8 cellular contexts compared by ENCODE assay signal in the genomic region with DNA sequence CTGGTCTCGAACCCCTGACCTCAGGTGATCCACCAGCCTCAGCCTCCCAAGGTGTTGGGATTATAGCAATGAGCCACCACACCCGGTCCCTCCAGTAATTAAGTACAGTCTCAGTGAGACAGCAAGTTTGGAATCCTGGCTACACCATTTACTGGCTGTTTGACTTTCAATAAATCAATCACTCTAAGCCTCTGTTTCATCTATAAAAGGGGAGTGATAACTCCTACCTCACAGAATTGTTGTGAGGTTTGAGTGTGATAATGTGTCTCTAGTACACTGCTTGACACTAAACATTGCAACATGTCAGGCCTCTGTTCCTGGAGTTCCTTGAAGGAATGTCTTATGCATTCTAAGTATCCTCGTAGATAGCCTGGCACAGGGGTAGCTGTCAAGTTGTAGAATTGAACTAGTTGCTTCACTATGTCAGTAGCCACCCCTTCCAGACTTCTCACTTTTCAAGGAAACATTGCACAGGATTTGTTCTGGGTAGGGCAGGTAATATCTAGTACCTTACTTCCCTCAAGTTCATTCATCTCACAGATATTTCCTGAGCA. TPM values are rescaled to one million over a fixed set of nuclear protein-coding genes. Genes with fewer than 3 reads are reported as not detected.
A peak's percentile ranks its signal among the peaks of the same experiment; 100 is the strongest.
DNase-seq lines count a peak whose midpoint lies in the region; ATAC-seq and TF ChIP-seq lines count a peak whose summit lies in the region.

No MANE protein-coding gene starts in this region.

- TF ChIP-seq POLR2A in breast epithelium (IDR thresholded peaks at IDR 0.05), result no peak

- H3K4me3 ChIP-seq in AG04450 (ENCODE audit: low read depth, low read length), result peak overlapping the region; percentile 72
- H3K4me3 ChIP-seq in HUES6 (ENCODE audit: low read depth, low read length), result peak overlapping the region; percentile 64
- peak overlapping the region in 2 of 3 donors; percentile 70 to 80 for H3K4me3 ChIP-seq in breast epithelium
- H3K4me3 ChIP-seq in naive thymus-derived CD4-positive, alpha-beta T cell (ENCODE audit: low read length), result no peak overlapping the region
- no peak overlapping the region for H3K4me3 ChIP-seq in WERI-Rb-1 (ENCODE audit: low read depth, low read length)

- CTCF ChIA-PET in AG04450 (lab: Charles Lee), result interaction anchor here (1.2 to 1.5 kb wide), 2 partner anchors 8 to 11 kb away, joined by 3 to 10 read pairs; no protein-coding TSS in a partner anchor
- CTCF ChIA-PET in naive thymus-derived CD4-positive, alpha-beta T cell (lab: Charles Lee), result interaction anchor here (0.7 to 1.9 kb wide), 5 partner anchors 8 to 81 kb away, joined by 3 to 10 read pairs (median 6); no protein-coding TSS in a partner anchor

- H3K27ac Mint-ChIP-seq in naive thymus-derived CD4-positive, alpha-beta T cell, result peak overlapping the region; percentile 84 to 100 (median 95)

- peaks cover 8% of the 10 kb centered on the region for H3K36me3 ChIP-seq in HUES6 (ENCODE audit: control insufficient read depth, insufficient read depth, low read length)
- H3K36me3 ChIP-seq in breast epithelium, result no peaks in the 10 kb centered on the region
- peaks cover 0 to 5% (median 0%) of the 10 kb centered on the region in 3 experiments for H3K36me3 ChIP-seq in naive thymus-derived CD4-positive, alpha-beta T cell (ENCODE audit: control insufficient read depth in 2 of 3, insufficient read depth in 3 of 3, low read length in 3 of 3)
- H3K36me3 ChIP-seq in WERI-Rb-1, result peaks cover 22% of the 10 kb centered on the region

- ATAC-seq in naive thymus-derived CD4-positive, alpha-beta T cell, result no peak
- ATAC-seq in GM18502 (IDR thresholded peaks at IDR 0.05; ENCODE audit: poor library complexity, unreplicated experiment), result no peak

- TF ChIP-seq CTCF in AG04450 (IDR thresholded peaks at IDR 0.05; ENCODE audit: low read depth, low read length) (no peak), breast epithelium (IDR thresholded peaks at IDR 0.05) (no peak), WERI-Rb-1 (IDR thresholded peaks at IDR 0.05; ENCODE audit: low read depth, low read length) (no peak)

- H3K4me3 Mint-ChIP-seq in naive thymus-derived CD4-positive, alpha-beta T cell, result peak overlapping the region; percentile 85 to 97 (median 91)

- peaks cover 8% of the 10 kb centered on the region; the same call in 1 of the 2 replicates for H3K4me1 ChIP-seq in HUES6 (ENCODE audit: control insufficient read depth, insufficient read depth, low read length)
- H3K4me1 ChIP-seq in breast epithelium, result peaks cover 0 to 5% of the 10 kb centered on the region in 2 donors
- peaks cover 19 to 20% of the 10 kb centered on the region in 2 donors for H3K4me1 ChIP-seq in naive thymus-derived CD4-positive, alpha-beta T cell (ENCODE audit: control insufficient read depth in 2 of 2, insufficient read depth in 2 of 2, low read length in 2 of 2)

- H3K4me1 Mint-ChIP-seq in naive thymus-derived CD4-positive, alpha-beta T cell, result peaks cover 31 to 53% (median 44%) of the 10 kb centered on the region in 7 donors

- peak overlapping the region; percentile 51 for H3K9ac ChIP-seq in HUES6 (ENCODE audit: low read length)

- DNase-seq in AG04450 (ENCODE audit: low read depth, low spot score), result no peak
- DNase-seq in breast epithelium (ENCODE audit: low spot score in 2 of 2), result no peak
- DNase-seq in naive thymus-derived CD4-positive, alpha-beta T cell, result no peak
- no peak for DNase-seq in WERI-Rb-1
- no peak for DNase-seq in NCI-H1417 treated with DMSO at 0.1 percent for 48 hours (lab: John Stamatoyannopoulos, UW)
- no peak for DNase-seq in HuH-7.5 (ENCODE audit: low spot score)

- intact Hi-C loops in breast epithelium (cut with DNase I; ENCODE audit: low total_unique reads), result no loop called here
- intact Hi-C loops in naive thymus-derived CD4-positive, alpha-beta T cell (cut with micrococcal nuclease), result loop anchor here (5.0 kb wide), 4 partner anchors 71 to 1094 kb away; a partner anchor contains a TSS

- H3K27me3 Mint-ChIP-seq in naive thymus-derived CD4-positive, alpha-beta T cell, result peaks cover 0 to 6% (median 3%) of the 10 kb centered on the region in 5 donors

- H3K9me3 ChIP-seq in AG04450 (ENCODE audit: control insufficient read depth, insufficient read depth, low read length) (no peaks in the 10 kb centered on the region), HUES6 (ENCODE audit: control insufficient read depth, insufficient read depth, low read depth, low read length) (no peaks in the 10 kb centered on the region), breast epithelium (no peaks in the 10 kb centered on the region), WERI-Rb-1 (ENCODE audit: severe bottlenecking) (no peaks in the 10 kb centered on the region)
- H3K9me3 ChIP-seq in naive thymus-derived CD4-positive, alpha-beta T cell (ENCODE audit: control insufficient read depth in 2 of 3, low read length in 3 of 3), result no peaks in the 10 kb centered on the region

- POLR2A ChIA-PET in AG04450 (lab: Yijun Ruan, JAX), result interaction anchor here (1.2 to 1.6 kb wide), 2 partner anchors 18 to 81 kb away, joined by 3 to 8 read pairs; no protein-coding TSS in a partner anchor
- POLR2A ChIA-PET in naive thymus-derived CD4-positive, alpha-beta T cell (lab: Charles Lee), result interaction anchor here (0.6 to 3.8 kb wide), 7 partner anchors 11 to 69 kb away, joined by 3 to 20 read pairs (median 4); a partner anchor contains a TSS

- no peaks in the 10 kb centered on the region for H3K27me3 ChIP-seq in AG04450 (ENCODE audit: control insufficient read depth, insufficient read depth, low read length)
- H3K27me3 ChIP-seq in HUES6 (ENCODE audit: control insufficient read depth, insufficient read depth, low read length), result peaks cover 12% of the 10 kb centered on the region; the same call in 1 of the 2 replicates
- peaks cover 0 to 3% of the 10 kb centered on the region in 2 donors for H3K27me3 ChIP-seq in breast epithelium
- H3K27me3 ChIP-seq in naive thymus-derived CD4-positive, alpha-beta T cell (ENCODE audit: control insufficient read depth in 2 of 2, insufficient read depth in 2 of 2, low read length in 2 of 2), result no peaks in the 10 kb centered on the region
- no peaks in the 10 kb centered on the region for H3K27me3 ChIP-seq in WERI-Rb-1 (ENCODE audit: insufficient read depth, low read depth, severe bottlenecking)

- peaks cover 0 to 6% (median 3%) of the 10 kb centered on the region in 5 donors for H3K36me3 Mint-ChIP-seq in naive thymus-derived CD4-positive, alpha-beta T cell

- H3K27ac ChIP-seq in AG04450 (ENCODE audit: low read depth, low read length), result no peak overlapping the region
- H3K27ac ChIP-seq in HUES6 (ENCODE audit: low read depth, low read length), result no peak overlapping the region
- peak overlapping the region; percentile 86 to 95 for H3K27ac ChIP-seq in breast epithelium
- peak overlapping the region; percentile 73 for H3K27ac ChIP-seq in naive thymus-derived CD4-positive, alpha-beta T cell (ENCODE audit: low read depth, low read length)
- H3K27ac ChIP-seq in WERI-Rb-1, result no peak overlapping the region

- peaks cover 0 to 8% (median 0%) of the 10 kb centered on the region in 11 donors for H3K9me3 Mint-ChIP-seq in naive thymus-derived CD4-positive, alpha-beta T cell

RNA-seq across cellular contexts. Expression of a gene that starts 12.4 kb away (rescaled TPM):
- 10.2 and 12.3 TPM in 2 replicates for polyA plus RNA-seq in AG04450 (2011; rRNA removed)
- 7.1 and 9.2 TPM in 2 replicates for polyA minus RNA-seq in AG04450 (2011; rRNA and poly(A)+ RNA removed)
- total RNA-seq in breast epithelium, result 10 to 100 TPM in 2 of 3 donors, 1 to 10 TPM in 1; 8.2 to 12.1 (median 10.2) TPM
- total RNA-seq in naive thymus-derived CD4-positive, alpha-beta T cell, result 10 to 100 TPM in 4 of 5 experiments, 1 to 10 TPM in 1; 8.2 to 24.3 (median 13.8) TPM
- 1 to 10 TPM; 1.8 to 2.0 TPM for polyA plus RNA-seq in naive thymus-derived CD4-positive, alpha-beta T cell

RNA-seq across cellular contexts. Expression of a gene that starts 19.3 kb away (rescaled TPM):
- polyA plus RNA-seq in AG04450 (2011; rRNA removed), result 104 and 115 TPM in 2 replicates
- polyA minus RNA-seq in AG04450 (2011; rRNA and poly(A)+ RNA removed), result 73.6 and 94.7 TPM in 2 replicates
- 10 to 100 TPM; 64.9 to 72.0 (median 68.3) TPM for total RNA-seq in breast epithelium
- 100 to 1,000 TPM in 3 of 5 experiments, 10 to 100 TPM in 2; 50.8 to 118 (median 100) TPM for total RNA-seq in naive thymus-derived CD4-positive, alpha-beta T cell
- 100 to 1,000 TPM; 141 to 219 TPM for polyA plus RNA-seq in naive thymus-derived CD4-positive, alpha-beta T cell

RNA-seq across cellular contexts. Expression of a gene that starts 30.4 kb away (rescaled TPM):
- polyA plus RNA-seq in AG04450 (2011; rRNA removed), result 40.5 and 42.6 TPM in 2 replicates
- polyA minus RNA-seq in AG04450 (2011; rRNA and poly(A)+ RNA removed), result 61.7 and 68.9 TPM in 2 replicates
- 10 to 100 TPM; 29.1 to 53.4 (median 48.7) TPM for total RNA-seq in breast epithelium
- total RNA-seq in naive thymus-derived CD4-positive, alpha-beta T cell, result 100 to 1,000 TPM in 2 of 5 experiments, 10 to 100 TPM in 3; 72.2 to 137 (median 94.7) TPM
- polyA plus RNA-seq in naive thymus-derived CD4-positive, alpha-beta T cell, result 10 to 100 TPM; 16.7 to 31.0 TPM

RNA-seq across cellular contexts. Expression of a gene that starts 34.4 kb away (rescaled TPM):
- polyA plus RNA-seq in AG04450 (2011; rRNA removed), result 1.5 and 1.7 TPM in 2 replicates
- 3.0 and 5.6 TPM in 2 replicates for polyA minus RNA-seq in AG04450 (2011; rRNA and poly(A)+ RNA removed)
- total RNA-seq in breast epithelium, result 1 to 10 TPM; 1.3 to 2.3 (median 2.3) TPM
- total RNA-seq in naive thymus-derived CD4-positive, alpha-beta T cell, result 1 to 10 TPM; 1.6 to 3.3 (median 2.8) TPM
- under 1 TPM in 1 of 2 donors, not detected in 1; 0.07 TPM for polyA plus RNA-seq in naive thymus-derived CD4-positive, alpha-beta T cell

RNA-seq across cellular contexts. Expression of a gene that starts 34.4 kb away (rescaled TPM):
- polyA plus RNA-seq in AG04450 (2011; rRNA removed), result 44.6 and 62.3 TPM in 2 replicates
- polyA minus RNA-seq in AG04450 (2011; rRNA and poly(A)+ RNA removed), result 33.4 and 56.5 TPM in 2 replicates
- 10 to 100 TPM; 41.1 to 50.8 (median 44.8) TPM for total RNA-seq in breast epithelium
- total RNA-seq in naive thymus-derived CD4-positive, alpha-beta T cell, result 10 to 100 TPM; 19.5 to 40.8 (median 22.0) TPM
- polyA plus RNA-seq in naive thymus-derived CD4-positive, alpha-beta T cell, result 10 to 100 TPM; 48.9 to 49.9 TPM

Comparison
In these comparisons a context has a peak if more than half of its experiments do, and no peak if none do; other contexts are left out.
1. H3K27ac ChIP-seq: peak in breast epithelium (2 of 2) and naive thymus-derived CD4-positive, alpha-beta T cell (single experiment); none in AG04450 (single experiment), HUES6 (single experiment) and WERI-Rb-1 (single experiment).
2. H3K4me3 ChIP-seq: peak in AG04450 (single experiment), HUES6 (single experiment) and breast epithelium (2 of 3); none in naive thymus-derived CD4-positive, alpha-beta T cell (single experiment) and WERI-Rb-1 (single experiment).